18 cellular contexts compared by ENCODE assay signal in genomic region chr15:81007428-81008064, GRCh38. TPM values are rescaled to one million over a fixed set of nuclear protein-coding genes. Genes with fewer than 3 reads are reported as not detected.
DNase-seq lines count a peak whose midpoint lies in the region; ATAC-seq, FAIRE-seq and TF ChIP-seq lines count a peak whose summit lies in the region.
"Had no signal": no experiment of that assay in that cellular context is flagged by ENCODE, and none has a peak within 500 bp of the region (broad histone marks: within the 10 kb centered on the region; RNA-seq: fewer than 3 reads in every experiment).

No MANE protein-coding gene starts in this region.

- H2AK5ac ChIP-seq in trophoblast cell (ENCODE audit: low read length): no peak overlapping the region

- TF ChIP-seq CTCF in LNCaP clone FGC (IDR thresholded peaks at IDR 0.05; ENCODE audit: control insufficient read depth, extremely low read depth, insufficient read depth) (no peak), body of pancreas (IDR thresholded peaks at IDR 0.05) (no peak), pancreas (IDR thresholded peaks at IDR 0.05) (no peak), kidney (IDR thresholded peaks at IDR 0.05; ENCODE audit: borderline replicate concordance, extremely low read depth, insufficient read depth) (no peak)

- no peak overlapping the region for H2BK12ac ChIP-seq in trophoblast cell (ENCODE audit: low read length)

- no peak overlapping the region for H4K12ac ChIP-seq in trophoblast cell (ENCODE audit: low read depth, low read length)

- H3K4me1 ChIP-seq in body of pancreas: peaks cover 63% of the 10 kb centered on the region
- H3K4me1 ChIP-seq in pancreas: peaks cover 4 to 39% (median 23%) of the 10 kb centered on the region in 3 donors
- peaks cover 4 to 8% of the 10 kb centered on the region in 2 donors for H3K4me1 ChIP-seq in kidney (ENCODE audit: control insufficient read depth in 1 of 2, insufficient read depth in 1 of 2, low read depth in 1 of 2, low read length in 2 of 2)
- peaks cover 7% of the 10 kb centered on the region in 2 experiments for H3K4me1 ChIP-seq in trophoblast cell (ENCODE audit: control insufficient read depth in 1 of 2, insufficient read depth in 2 of 2, low read length in 2 of 2)

- H3K18ac ChIP-seq in trophoblast cell (ENCODE audit: low read length): no peak overlapping the region

- H3K9me3 ChIP-seq in body of pancreas: no peaks in the 10 kb centered on the region
- no peaks in the 10 kb centered on the region for H3K9me3 ChIP-seq in pancreas
- H3K9me3 ChIP-seq in kidney (ENCODE audit: control insufficient read depth in 1 of 2, low read length in 2 of 2): no peaks in the 10 kb centered on the region
- H3K9me3 ChIP-seq in trophoblast cell (ENCODE audit: insufficient read depth, low read depth, low read length): peaks cover 4% of the 10 kb centered on the region
- H3K9me3 ChIP-seq: A549, HAP-1 had no signal

- H3K4me3 Mint-ChIP-seq in activated T-cell treated with anti-CD3 and anti-CD28 coated beads, Interleukin-2, amount 50 U/mL, for 24 hours: no peak overlapping the region
- H3K4me3 Mint-ChIP-seq in activated T-cell treated with anti-CD3 and anti-CD28 coated beads, Interleukin-2, amount 50 U/mL, for 4 hours: no peak overlapping the region

- H4K8ac ChIP-seq in trophoblast cell (ENCODE audit: low read depth, low read length): no peak overlapping the region

- H3K4me3 ChIP-seq in LNCaP clone FGC (ENCODE audit: low read depth, low read length): peak overlapping the region; percentile 6; the same call in 1 of the 2 replicates
- H3K4me3 ChIP-seq in body of pancreas: no peak overlapping the region
- H3K4me3 ChIP-seq in pancreas: no peak overlapping the region
- H3K4me3 ChIP-seq in kidney (ENCODE audit: low read length in 2 of 2): no peak overlapping the region
- H3K4me3 ChIP-seq in trophoblast cell (ENCODE audit: low read depth, low read length): no peak overlapping the region
- H3K4me3 ChIP-seq: A549, HAP-1, SK-N-MC had no signal

- no peak overlapping the region for H2BK5ac ChIP-seq in trophoblast cell (ENCODE audit: low read depth, low read length, poor library complexity)

- no peak overlapping the region for H3K4ac ChIP-seq in trophoblast cell (ENCODE audit: low read depth, low read length)

- no peak for DNase-seq in activated T-cell treated with anti-CD3 and anti-CD28 coated beads, Interleukin-2, amount 50 U/mL, for 24 hours
- no peak for DNase-seq in activated T-cell treated with anti-CD3 and anti-CD28 coated beads, Interleukin-2, amount 50 U/mL, for 4 hours
- DNase-seq in LNCaP clone FGC (ENCODE audit: low read depth) (no peak), body of pancreas (peak in 1 of 4 donors; percentile 38), pancreas (no peak), kidney (no peak), NCI-H2227 (lab: John Stamatoyannopoulos, UW; ENCODE audit: unreplicated experiment) (no peak), trophoblast cell (no peak)
- DNase-seq: Calu3, DMS53, MV-4-11, NCI-H187 treated with DMSO at 0.1 percent for 48 hours, NCI-H82, Right ventricle myocardium superior had no signal

- no peak for FAIRE-seq in pancreas (lab: Jason Lieb, UNC)
- no peak for FAIRE-seq in kidney (lab: Jason Lieb, UNC)
- FAIRE-seq: A549 had no signal

- H3K36me3 ChIP-seq in body of pancreas (replicated peaks in 1 of 2; ENCODE audit: insufficient read depth in 1 of 2, low read depth in 2 of 2) (no peaks in the 10 kb centered on the region), pancreas (no peaks in the 10 kb centered on the region), kidney (ENCODE audit: control insufficient read depth in 1 of 2, insufficient read depth in 2 of 2, low read length in 2 of 2) (peaks cover 0 to 2% of the 10 kb centered on the region in 2 donors), trophoblast cell (ENCODE audit: control insufficient read depth in 1 of 2, insufficient read depth in 2 of 2, low read length in 2 of 2) (peaks cover 6 to 8% of the 10 kb centered on the region in 2 experiments)

- H3K27me3 Mint-ChIP-seq in activated T-cell treated with anti-CD3 and anti-CD28 coated beads, Interleukin-2, amount 50 U/mL, for 24 hours: no peaks in the 10 kb centered on the region
- H3K27me3 Mint-ChIP-seq in activated T-cell treated with anti-CD3 and anti-CD28 coated beads, Interleukin-2, amount 50 U/mL, for 4 hours (ENCODE audit: low read depth): no peaks in the 10 kb centered on the region

- peaks cover 76% of the 10 kb centered on the region for H3K4me1 Mint-ChIP-seq in activated T-cell treated with anti-CD3 and anti-CD28 coated beads, Interleukin-2, amount 50 U/mL, for 24 hours (ENCODE audit: low read depth)
- peaks cover 62% of the 10 kb centered on the region for H3K4me1 Mint-ChIP-seq in activated T-cell treated with anti-CD3 and anti-CD28 coated beads, Interleukin-2, amount 50 U/mL, for 4 hours (ENCODE audit: low read depth)

- peaks cover 6% of the 10 kb centered on the region for H3K79me2 ChIP-seq in trophoblast cell (ENCODE audit: control insufficient read depth, insufficient read depth, low read length, poor library complexity)

- TF ChIP-seq POLR2A in body of pancreas (IDR thresholded peaks at IDR 0.05): no peak

- no peak overlapping the region for H2AFZ ChIP-seq in trophoblast cell (ENCODE audit: insufficient read depth, low read length, poor library complexity)

- no peak overlapping the region for H4K91ac ChIP-seq in trophoblast cell (ENCODE audit: low read depth, low read length)

- ATAC-seq in activated T-cell treated with anti-CD3 and anti-CD28 coated beads, Interleukin-2, amount 50 U/mL, for 4 hours: no peak
- peak; percentile 54 for ATAC-seq in body of pancreas
- peak; percentile 62 to 79 (median 73) for ATAC-seq in pancreas
- ATAC-seq: Panc1 had no signal

- no peaks in the 10 kb centered on the region for H3K79me1 ChIP-seq in trophoblast cell (ENCODE audit: low read length)

- no peak overlapping the region for H2BK120ac ChIP-seq in trophoblast cell (ENCODE audit: insufficient read depth, low read length, poor library complexity)

- H3K9me3 Mint-ChIP-seq in activated T-cell treated with anti-CD3 and anti-CD28 coated beads, Interleukin-2, amount 50 U/mL, for 24 hours: no peaks in the 10 kb centered on the region
- H3K9me3 Mint-ChIP-seq in activated T-cell treated with anti-CD3 and anti-CD28 coated beads, Interleukin-2, amount 50 U/mL, for 4 hours: no peaks in the 10 kb centered on the region

- H3K9ac ChIP-seq in kidney (ENCODE audit: low read length in 2 of 2) (no peak overlapping the region), trophoblast cell (ENCODE audit: low read length) (no peak overlapping the region)

- H3K4me2 ChIP-seq in trophoblast cell (ENCODE audit: low read length): no peak overlapping the region
- H3K4me2 ChIP-seq: A549 had no signal

- no peak overlapping the region for H3K14ac ChIP-seq in trophoblast cell (ENCODE audit: low read length)

- H3K27ac ChIP-seq in body of pancreas (peak overlapping the region; percentile 31 to 59 (median 51)), pancreas (peak overlapping the region in 3 of 4 donors; percentile 16 to 66 (median 19)), kidney (ENCODE audit: low read depth in 2 of 2, low read length in 2 of 2) (no peak overlapping the region), trophoblast cell (ENCODE audit: low read depth, low read length) (no peak overlapping the region)
- H3K27ac ChIP-seq: A549, SK-N-MC had no signal

- no peaks in the 10 kb centered on the region for H3K27me3 ChIP-seq in body of pancreas
- no peaks in the 10 kb centered on the region for H3K27me3 ChIP-seq in pancreas
- no peaks in the 10 kb centered on the region for H3K27me3 ChIP-seq in trophoblast cell (ENCODE audit: insufficient read depth, low read length)

- peaks cover 40% of the 10 kb centered on the region for H3K36me3 Mint-ChIP-seq in activated T-cell treated with anti-CD3 and anti-CD28 coated beads, Interleukin-2, amount 50 U/mL, for 24 hours (ENCODE audit: low read depth)
- peaks cover 11% of the 10 kb centered on the region for H3K36me3 Mint-ChIP-seq in activated T-cell treated with anti-CD3 and anti-CD28 coated beads, Interleukin-2, amount 50 U/mL, for 4 hours (ENCODE audit: insufficient read depth)

- H3K27ac Mint-ChIP-seq in activated T-cell treated with anti-CD3 and anti-CD28 coated beads, Interleukin-2, amount 50 U/mL, for 24 hours: peak overlapping the region; percentile 26

- intact Hi-C loops in body of pancreas (cut with DNase I) (no loop called here), pancreas (cut with DNase I) (no loop called here), kidney (cut with DNase I) (no loop called here)

- 33 to 34% methylated on average over 6 of the region's 6 CpGs for WGBS in body of pancreas, 2 donors
- 34 to 40% methylated on average over 6 of the region's 6 CpGs for WGBS in pancreas, 2 donors
- WGBS in trophoblast cell (ENCODE audit: extremely low coverage, insufficient coverage, insufficient read length): no CpG with 5 or more reads among the region's 6 CpGs

- no peak overlapping the region for H3K23ac ChIP-seq in trophoblast cell (ENCODE audit: low read length)

RNA-seq across cellular contexts. Expression of gene TLNRD1, which starts 6.8 kb away (rescaled TPM):
- total RNA-seq in activated T-cell treated with anti-CD3 and anti-CD28 coated beads, Interleukin-2, amount 50 U/mL, for 4 hours: 10 to 100 TPM; 42.6 to 46.5 (median 45.0) TPM
- total RNA-seq in body of pancreas (10 to 100 TPM; 22.6 to 44.8 TPM), pancreas (10 to 100 TPM in 3 of 6 donors, 1 to 10 TPM in 3; 7.8 to 13.5 (median 10.0) TPM), kidney (16.7 TPM)
- polyA plus RNA-seq in pancreas (1 to 10 TPM; 3.1 to 4.4 TPM), kidney (ENCODE audit: insufficient read depth, low read depth, low replicate concordance) (7.4 TPM)
- polyA plus RNA-seq in trophoblast cell (2013): 14.0 and 14.4 TPM in 2 replicates

RNA-seq across cellular contexts. Expression of gene MESD, which starts 17.9 kb away (rescaled TPM):
- 10 to 100 TPM; 22.2 to 24.0 (median 23.3) TPM for total RNA-seq in activated T-cell treated with anti-CD3 and anti-CD28 coated beads, Interleukin-2, amount 50 U/mL, for 4 hours
- total RNA-seq in body of pancreas (10 to 100 TPM; 22.3 to 34.6 TPM), pancreas (10 to 100 TPM; 11.5 to 18.5 (median 14.0) TPM), kidney (30.9 TPM)
- polyA plus RNA-seq in pancreas (10 to 100 TPM; 10.5 to 13.0 TPM), kidney (ENCODE audit: insufficient read depth, low read depth, low replicate concordance) (23.3 TPM)
- polyA plus RNA-seq in trophoblast cell (2013): 50.6 and 52.8 TPM in 2 replicates

Comparison
In these comparisons a context has a peak if more than half of its experiments do, and no peak if none do; other contexts are left out.
1. ATAC-seq: peak in body of pancreas (single experiment) and pancreas (4 of 4); none in activated T-cell treated with anti-CD3 and anti-CD28 coated beads, Interleukin-2, amount 50 U/mL, for 4 hours (0 of 2).
2. H3K27ac ChIP-seq: peak in body of pancreas (4 of 4) and pancreas (3 of 4); none in kidney (0 of 2) and trophoblast cell (single experiment).